In genomic region chr4:140730108-140730507, GRCh38 we compare ENCODE assay signal across 17 cellular contexts. TPM values are rescaled to one million over a fixed set of nuclear protein-coding genes. Genes with fewer than 3 reads are reported as not detected.
DNase-seq lines count a peak whose midpoint lies in the region; ATAC-seq and TF ChIP-seq lines count a peak whose summit lies in the region.
"Had no signal": no experiment of that assay in that cellular context is flagged by ENCODE, and none has a peak within 500 bp of the region (broad histone marks: within the 10 kb centered on the region; RNA-seq: fewer than 3 reads in every experiment).

No MANE protein-coding gene starts in this region.

- H3K9me3 ChIP-seq in HCT116 (ENCODE audit: control insufficient read depth in 1 of 2, insufficient read depth in 1 of 2, low read depth in 1 of 2, low read length in 2 of 2): no peaks in the 10 kb centered on the region
- H3K9me3 ChIP-seq in hepatocyte (ENCODE audit: low read depth): no peaks in the 10 kb centered on the region

- POLR2A ChIA-PET in HCT116 (lab: Charles Lee): no interaction called here

- H3K4me2 ChIP-seq in HCT116 (ENCODE audit: low read length): peak overlapping the region; percentile 33; the same call in 1 of the 2 replicates
- no peak overlapping the region for H3K4me2 ChIP-seq in hepatocyte

- TF ChIP-seq RAD21 in HCT116 (IDR thresholded peaks at IDR 0.05; ENCODE audit: low read depth): no peak

- H3K36me3 ChIP-seq in HCT116 (ENCODE audit: control insufficient read depth in 1 of 2, insufficient read depth in 2 of 2, low read length in 2 of 2) (no peaks in the 10 kb centered on the region), hepatocyte (replicated peaks; ENCODE audit: insufficient read depth, low read depth) (no peaks in the 10 kb centered on the region)

- H3K9ac ChIP-seq in HCT116 (ENCODE audit: low read length): no peak overlapping the region

- no peak overlapping the region for H3K27ac ChIP-seq in HCT116 (ENCODE audit: low read depth, low read length)
- H3K27ac ChIP-seq in hepatocyte: peak overlapping the region; percentile 27

- H4K20me1 ChIP-seq in HCT116 (ENCODE audit: insufficient read depth) (no peaks in the 10 kb centered on the region; the same call in 1 of the 2 replicates), hepatocyte (ENCODE audit: insufficient read depth, poor library complexity, severe bottlenecking) (no peaks in the 10 kb centered on the region)

- H3K79me2 ChIP-seq in HCT116 (ENCODE audit: insufficient read depth, low read length) (no peaks in the 10 kb centered on the region), hepatocyte (peaks cover 85% of the 10 kb centered on the region)

- BruUV-seq in HCT116 (replicated peaks; lab: Mats Ljungman, UMichigan): no TSS peak

- no peak for TF ChIP-seq POLR2A in HCT116 (IDR thresholded peaks at IDR 0.05; ENCODE audit: borderline replicate concordance, extremely low read depth, insufficient read depth, insufficient read length)

- ATAC-seq in HCT116: peak; percentile 39
- ATAC-seq in GM19452 (IDR thresholded peaks at IDR 0.05; ENCODE audit: unreplicated experiment): no peak
- ATAC-seq in HG03039 (IDR thresholded peaks at IDR 0.05; ENCODE audit: unreplicated experiment): no peak
- no peak for ATAC-seq in activated naive CD4-positive, alpha-beta T cell treated with anti-CD3 and anti-CD28 coated beads, Interleukin-2, amount 50 U/mL, for 72 hours

- H3K27me3 ChIP-seq in HCT116 (ENCODE audit: insufficient read depth, low read length) (no peaks in the 10 kb centered on the region), hepatocyte (no peaks in the 10 kb centered on the region)

- H3K27me3 Mint-ChIP-seq in progenitor cell of endocrine pancreas: no peaks in the 10 kb centered on the region

- RAD21 ChIA-PET in HCT116 (lab: Charles Lee; ENCODE audit: low non-redundant PET in 1 of 2, low total read pairs in 2 of 2, uncharacterized antibody in 2 of 2, unreplicated experiment in 2 of 2): no interaction called here

- H3K4me1 ChIP-seq in HCT116 (ENCODE audit: control insufficient read depth in 1 of 2, insufficient read depth in 2 of 2, low read length in 2 of 2): peaks cover 28 to 43% of the 10 kb centered on the region in 2 experiments
- H3K4me1 ChIP-seq in hepatocyte (ENCODE audit: insufficient read depth): peaks cover 29% of the 10 kb centered on the region

- H3K27ac Mint-ChIP-seq in progenitor cell of endocrine pancreas: peak overlapping the region; percentile 77
- no peak overlapping the region for H3K27ac Mint-ChIP-seq in activated naive CD4-positive, alpha-beta T cell treated with anti-CD3 and anti-CD28 coated beads, Interleukin-2, amount 50 U/mL, for 72 hours
- H3K27ac Mint-ChIP-seq: CD4-positive, alpha-beta T cell; H9 had no signal

- DNase-seq in HCT116 (ENCODE audit: low read depth, low spot score) (no peak), M059J (ENCODE audit: low read depth) (peak; percentile 55), hepatocyte (ENCODE audit: low spot score) (no peak), progenitor cell of endocrine pancreas (ENCODE audit: low spot score, unreplicated experiment) (no peak), cortex of kidney (lab: John Stamatoyannopoulos, UW) (no peak)
- no peak for DNase-seq in activated naive CD4-positive, alpha-beta T cell treated with anti-CD3 and anti-CD28 coated beads, Interleukin-2, amount 50 U/mL, for 72 hours (ENCODE audit: low spot score in 2 of 2)
- DNase-seq: CD4-positive, alpha-beta T cell; H9; Karpas-422; NCI-H1105 treated with DMSO at 0.1 percent for 48 hours; NCI-H1694 treated with DMSO at 0.1 percent for 48 hours; NCI-H2107; NCI-H526 treated with DMSO at 0.1 percent for 48 hours; RPMI8226; SIG-M5 had no signal

- H3K4me3 ChIP-seq in HCT116 (replicated peaks in 1 of 2; ENCODE audit: low read depth in 1 of 2, low read length in 2 of 2): no peak overlapping the region
- no peak overlapping the region for H3K4me3 ChIP-seq in hepatocyte

- no peak overlapping the region for H3K4me3 Mint-ChIP-seq in progenitor cell of endocrine pancreas (ENCODE audit: low read depth)
- H3K4me3 Mint-ChIP-seq: CD4-positive, alpha-beta T cell; H9 had no signal

- H2AFZ ChIP-seq in HCT116 (ENCODE audit: low read depth, low read length, poor library complexity, severe bottlenecking) (no peak overlapping the region), hepatocyte (no peak overlapping the region)

- no peak for TF ChIP-seq CTCF in HCT116 (IDR thresholded peaks at IDR 0.05 in 2 of 3, conservative IDR thresholded peaks at IDR 0.05 in 1 of 3; ENCODE audit: borderline replicate concordance in 1 of 3, insufficient read depth in 1 of 3, low read depth in 2 of 3, low read length in 2 of 3)
- TF ChIP-seq CTCF in hepatocyte (IDR thresholded peaks at IDR 0.05; ENCODE audit: poor library complexity): no peak
- TF ChIP-seq CTCF in progenitor cell of endocrine pancreas (IDR thresholded peaks at IDR 0.05; ENCODE audit: unreplicated experiment): no peak

- no peaks in the 10 kb centered on the region for H3K9me2 ChIP-seq in HCT116 (ENCODE audit: insufficient read depth)
- no peaks in the 10 kb centered on the region for H3K9me2 ChIP-seq in hepatocyte (replicated peaks; ENCODE audit: insufficient read depth)

- intact Hi-C loops in HCT116 (cut with micrococcal nuclease): no loop called here

- WGBS in hepatocyte (ENCODE audit: low lambda C conversion rate, missing lambda C conversion rate): 53% methylated on average over 4 of the region's 4 CpGs

- no peaks in the 10 kb centered on the region for H3K9me3 Mint-ChIP-seq in progenitor cell of endocrine pancreas (ENCODE audit: low read depth)
- H3K9me3 Mint-ChIP-seq in activated naive CD4-positive, alpha-beta T cell treated with anti-CD3 and anti-CD28 coated beads, Interleukin-2, amount 50 U/mL, for 72 hours: no peaks in the 10 kb centered on the region
- H3K9me3 Mint-ChIP-seq: CD4-positive, alpha-beta T cell; H9 had no signal

- peaks cover 4% of the 10 kb centered on the region for H3K36me3 Mint-ChIP-seq in progenitor cell of endocrine pancreas (ENCODE audit: insufficient read depth)
- no peaks in the 10 kb centered on the region for H3K36me3 Mint-ChIP-seq in activated naive CD4-positive, alpha-beta T cell treated with anti-CD3 and anti-CD28 coated beads, Interleukin-2, amount 50 U/mL, for 72 hours

- CTCF ChIA-PET in HCT116 (lab: Charles Lee): no interaction called here

- peaks cover 30% of the 10 kb centered on the region for H3K4me1 Mint-ChIP-seq in progenitor cell of endocrine pancreas (ENCODE audit: low read depth)

TF ChIP-seq in HCT116, 20 proteins besides CTCF, POLR2A, EP300 and RAD21:
- TF ChIP-seq JUND (IDR thresholded peaks at IDR 0.05) (0 out of 2 replicates have a peak, but pooled peaks have one; percentile 5), FOSL1 (IDR thresholded peaks at IDR 0.05; ENCODE audit: low read depth) (0 out of 2 replicates have a peak, but pooled peaks have one; percentile 11), CBX3 (IDR thresholded peaks at IDR 0.05; ENCODE audit: low read depth) (no peak)

RNA-seq across cellular contexts. Expression of gene TBC1D9, which starts 26.1 kb away (rescaled TPM):
- total RNA-seq in HCT116 (2021; ENCODE audit: unreplicated experiment) (9.5 TPM), hepatocyte (32.8 and 35.6 TPM in 2 replicates), progenitor cell of endocrine pancreas (36.4 and 37.4 TPM in 2 replicates)
- polyA plus RNA-seq in HCT116 (2012): 4.7 and 5.1 TPM in 2 replicates
- total RNA-seq in M059J (2014; rRNA removed; shearing (Covaris generic)): 9.0 and 15.3 TPM in 2 replicates
- 10.0 and 10.5 TPM in 2 replicates for polyA plus RNA-seq in hepatocyte
- total RNA-seq in activated naive CD4-positive, alpha-beta T cell treated with anti-CD3 and anti-CD28 coated beads, Interleukin-2, amount 50 U/mL, for 72 hours: under 1 TPM in 1 of 2 donors, not detected in 1; 0.04 TPM
